ENCODE assay signal across 8 cellular contexts in the genomic region with DNA sequence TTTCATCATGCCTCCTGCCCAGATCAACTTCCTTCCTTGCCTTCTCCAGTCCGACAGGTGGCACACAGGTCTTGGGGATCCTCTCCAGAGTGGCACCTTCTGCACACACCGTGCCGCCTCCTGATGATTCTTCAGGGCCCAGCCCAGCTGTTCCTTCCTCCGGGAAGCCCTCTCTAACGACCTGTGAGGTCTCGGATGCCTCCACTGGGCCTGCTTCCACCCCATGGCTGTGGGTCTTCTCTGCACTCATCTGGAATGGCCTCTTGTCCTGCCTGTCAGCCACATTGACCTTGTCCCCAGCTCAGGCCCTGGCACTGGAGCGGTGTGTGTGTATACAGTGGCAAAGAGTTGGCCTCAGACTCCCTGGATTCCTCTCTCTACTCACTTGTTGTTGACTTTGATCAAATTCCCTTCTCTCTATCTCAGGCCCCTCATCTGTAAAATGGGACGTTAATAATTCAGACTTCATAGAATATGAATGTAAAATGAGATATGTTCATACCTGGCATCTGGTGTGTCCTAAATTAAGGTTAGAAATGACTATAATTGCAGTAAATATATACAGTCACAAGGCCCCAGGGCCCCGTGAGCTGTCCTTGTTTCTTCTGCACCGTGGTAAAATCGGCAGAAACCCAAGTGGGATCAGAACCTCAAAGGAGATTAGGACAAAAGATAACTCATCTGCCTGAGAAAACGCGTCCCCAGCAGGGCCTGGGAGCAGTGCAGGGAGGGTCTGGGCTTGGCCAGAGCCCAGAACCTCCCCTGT. TPM values are rescaled to one million over a fixed set of nuclear protein-coding genes. Genes with fewer than 3 reads are reported as not detected.
DNase-seq lines count a peak whose midpoint lies in the region; ATAC-seq and TF ChIP-seq lines count a peak whose summit lies in the region.

No MANE protein-coding gene starts in this region.

- peak overlapping the region; percentile 89 for H3K27ac ChIP-seq in breast epithelium

- ATAC-seq in memory B cell (ENCODE audit: low read depth) (no peak), GM19467 (IDR thresholded peaks at IDR 0.05; ENCODE audit: unreplicated experiment) (no peak)

- peaks cover 7 to 9% of the 10 kb centered on the region in 2 donors for H3K4me1 ChIP-seq in breast epithelium

- H3K4me1 Mint-ChIP-seq in activated naive CD4-positive, alpha-beta T cell treated with anti-CD3 and anti-CD28 coated beads, Interleukin-2, amount 10 ng/mL, durations not matched to agents 7 days and 5 days, result peaks cover 15% of the 10 kb centered on the region
- H3K4me1 Mint-ChIP-seq in memory B cell (peaks cover 5% of the 10 kb centered on the region), type B pancreatic cell (ENCODE audit: unreplicated experiment) (peaks cover 22% of the 10 kb centered on the region)

- peak overlapping the region; percentile 84 to 93 (median 90) for H3K4me3 ChIP-seq in breast epithelium

- TF ChIP-seq CTCF in breast epithelium (IDR thresholded peaks at IDR 0.05), result no peak
- no peak for TF ChIP-seq CTCF in type B pancreatic cell (conservative IDR thresholded peaks at IDR 0.05)

- H3K4me3 Mint-ChIP-seq in activated naive CD4-positive, alpha-beta T cell treated with anti-CD3 and anti-CD28 coated beads, Interleukin-2, amount 10 ng/mL, durations not matched to agents 7 days and 5 days, result peak overlapping the region; percentile 86
- peak overlapping the region; percentile 82 for H3K4me3 Mint-ChIP-seq in memory B cell
- peak overlapping the region; percentile 96 for H3K4me3 Mint-ChIP-seq in type B pancreatic cell

- peaks cover 11% of the 10 kb centered on the region for H3K27me3 Mint-ChIP-seq in activated naive CD4-positive, alpha-beta T cell treated with anti-CD3 and anti-CD28 coated beads, Interleukin-2, amount 10 ng/mL, durations not matched to agents 7 days and 5 days
- H3K27me3 Mint-ChIP-seq in memory B cell, result no peaks in the 10 kb centered on the region
- peaks cover 3% of the 10 kb centered on the region for H3K27me3 Mint-ChIP-seq in type B pancreatic cell

- H3K9me3 Mint-ChIP-seq in activated naive CD4-positive, alpha-beta T cell treated with anti-CD3 and anti-CD28 coated beads, Interleukin-2, amount 10 ng/mL, durations not matched to agents 7 days and 5 days, result no peaks in the 10 kb centered on the region
- H3K9me3 Mint-ChIP-seq in memory B cell (no peaks in the 10 kb centered on the region), type B pancreatic cell (no peaks in the 10 kb centered on the region)

- intact Hi-C loops in breast epithelium (cut with DNase I; ENCODE audit: low total_unique reads), result no loop called here

- no peaks in the 10 kb centered on the region for H3K27me3 ChIP-seq in breast epithelium

- no peak for DNase-seq in activated naive CD4-positive, alpha-beta T cell treated with anti-CD3 and anti-CD28 coated beads, Interleukin-2, amount 10 ng/mL, durations not matched to agents 7 days and 5 days
- no peak for DNase-seq in activated naive CD4-positive, alpha-beta T cell (lab: John Stamatoyannopoulos, UW)
- DNase-seq in breast epithelium (ENCODE audit: low spot score in 2 of 2) (no peak), memory B cell (ENCODE audit: low spot score in 2 of 2) (no peak), type B pancreatic cell (ENCODE audit: extremely low spot score, unreplicated experiment) (no peak), KG1 (lab: John Stamatoyannopoulos, UW) (no peak), NCI-H748 treated with DMSO at 0.1 percent for 48 hours (lab: John Stamatoyannopoulos, UW) (no peak)

- H3K27ac Mint-ChIP-seq in activated naive CD4-positive, alpha-beta T cell treated with anti-CD3 and anti-CD28 coated beads, Interleukin-2, amount 10 ng/mL, durations not matched to agents 7 days and 5 days, result no peak overlapping the region
- H3K27ac Mint-ChIP-seq in memory B cell (peak overlapping the region; percentile 54), type B pancreatic cell (peak overlapping the region; percentile 92)

- H3K36me3 ChIP-seq in breast epithelium, result no peaks in the 10 kb centered on the region

- CTCF ChIA-PET in activated naive CD4-positive, alpha-beta T cell treated with anti-CD3 and anti-CD28 coated beads, Interleukin-2, amount 10 ng/mL, durations not matched to agents 7 days and 5 days (lab: Charles Lee), result no interaction called here

- H3K9me3 ChIP-seq in breast epithelium, result no peaks in the 10 kb centered on the region

- no peak for TF ChIP-seq POLR2A in breast epithelium (IDR thresholded peaks at IDR 0.05)

- no peaks in the 10 kb centered on the region for H3K36me3 Mint-ChIP-seq in activated naive CD4-positive, alpha-beta T cell treated with anti-CD3 and anti-CD28 coated beads, Interleukin-2, amount 10 ng/mL, durations not matched to agents 7 days and 5 days
- H3K36me3 Mint-ChIP-seq in memory B cell (peaks cover under 1% of the 10 kb centered on the region), type B pancreatic cell (peaks cover 4% of the 10 kb centered on the region)

RNA-seq across cellular contexts. Expression of a gene that starts 1.5 kb away (rescaled TPM):
- total RNA-seq in breast epithelium (10 to 100 TPM; 62.6 to 100.0 (median 80.8) TPM), type B pancreatic cell (ENCODE audit: low replicate concordance) (58.3 and 58.4 TPM in 2 replicates)

RNA-seq across cellular contexts. Expression of a gene that starts 31.7 kb away (rescaled TPM):
- 1 to 10 TPM in 2 of 3 donors, under 1 TPM in 1; 0.98 to 2.2 (median 1.6) TPM for total RNA-seq in breast epithelium
- total RNA-seq in type B pancreatic cell (ENCODE audit: low replicate concordance), result 20.3 and 42.7 TPM in 2 replicates

RNA-seq across cellular contexts. Expression of a gene that starts 32.1 kb away (rescaled TPM):
- total RNA-seq in breast epithelium (10 to 100 TPM; 17.1 to 53.4 (median 35.7) TPM), type B pancreatic cell (ENCODE audit: low replicate concordance) (43.2 and 48.4 TPM in 2 replicates)

RNA-seq across cellular contexts. Expression of a gene that starts 51.7 kb away (rescaled TPM):
- 1 to 10 TPM; 1.6 to 3.4 (median 2.2) TPM for total RNA-seq in breast epithelium
- 0.38 and 0.56 TPM in 2 replicates for total RNA-seq in type B pancreatic cell (ENCODE audit: low replicate concordance)
